ENCODE assay signal across 25 cellular contexts in the genomic region with DNA sequence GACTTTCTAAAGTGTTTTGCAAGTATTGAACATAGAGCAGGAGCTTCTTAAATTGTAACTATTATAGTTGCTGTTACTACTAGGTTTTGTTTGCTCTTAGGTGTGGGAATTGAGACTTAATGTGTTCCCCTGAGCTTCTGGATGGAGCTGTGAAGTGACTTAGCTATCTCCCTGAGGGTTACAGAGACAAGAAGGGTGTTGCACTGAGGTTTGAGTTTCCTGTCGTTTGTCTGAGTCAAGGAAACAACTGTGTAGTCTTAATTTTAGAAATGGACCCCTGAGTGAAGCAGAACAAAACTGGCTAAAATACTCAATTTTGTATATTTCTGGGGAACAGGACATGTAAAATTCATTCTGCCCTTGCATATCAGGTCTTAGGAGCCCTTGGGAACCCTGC. TPM values are rescaled to one million over a fixed set of nuclear protein-coding genes. Genes with fewer than 3 reads are reported as not detected.
DNase-seq lines count a peak whose midpoint lies in the region; ATAC-seq and TF ChIP-seq lines count a peak whose summit lies in the region.
"Had no signal": no experiment of that assay in that cellular context is flagged by ENCODE, and none has a peak within 500 bp of the region (broad histone marks: within the 10 kb centered on the region; RNA-seq: fewer than 3 reads in every experiment).

No MANE protein-coding gene starts in this region.

- H3K4me1 ChIP-seq in DOHH2 (ENCODE audit: control insufficient read depth, low read length) (peaks cover 57% of the 10 kb centered on the region), esophagus squamous epithelium (peaks cover 0 to 36% (median 0%) of the 10 kb centered on the region in 3 donors)
- H3K4me1 ChIP-seq: BE2C, gastrocnemius medialis had no signal

- no peaks in the 10 kb centered on the region for H3K9me2 ChIP-seq in DOHH2 (replicated peaks; ENCODE audit: control insufficient read depth, low read length)

- no peaks in the 10 kb centered on the region for H3K36me3 Mint-ChIP-seq in activated CD4-positive, alpha-beta memory T cell treated with anti-CD3 and anti-CD28 coated beads, Interleukin-2, amount 10 ng/mL, durations not matched to agents 7 days and 5 days (ENCODE audit: low read depth)
- H3K36me3 Mint-ChIP-seq in activated CD4-positive, alpha-beta memory T cell treated with anti-CD3 and anti-CD28 coated beads for 36 hours = no peaks in the 10 kb centered on the region
- H3K36me3 Mint-ChIP-seq in activated CD8-positive, alpha-beta T cell treated with anti-CD3 and anti-CD28 coated beads for 36 hours (ENCODE audit: low read depth) = no peaks in the 10 kb centered on the region
- H3K36me3 Mint-ChIP-seq in stimulated activated effector memory CD8-positive, alpha-beta T cell treated with anti-CD3 and anti-CD28 coated beads, Interleukin-12 subunit alpha, Interleukin-12 subunit beta, amount 100 ng/mL, for 72 hours = peaks cover 6% of the 10 kb centered on the region
- H3K36me3 Mint-ChIP-seq: WTC11 had no signal

- POLR2A ChIA-PET in activated CD4-positive, alpha-beta memory T cell treated with anti-CD3 and anti-CD28 coated beads, Interleukin-2, amount 10 ng/mL, durations not matched to agents 7 days and 5 days (lab: Charles Lee) = interaction anchor here (0.9 to 2.5 kb wide), 13 partner anchors 8 to 268 kb away, joined by 3 to 20 read pairs (median 4); a partner anchor contains a TSS
- POLR2A ChIA-PET in activated CD4-positive, alpha-beta memory T cell treated with anti-CD3 and anti-CD28 coated beads for 36 hours (lab: Charles Lee) = interaction anchor here (1.2 to 1.3 kb wide), 2 partner anchors 13 to 20 kb away, joined by 3 read pairs; a partner anchor contains a TSS
- POLR2A ChIA-PET in activated CD8-positive, alpha-beta T cell treated with anti-CD3 and anti-CD28 coated beads for 36 hours (lab: Charles Lee) = interaction anchor here (1.0 to 1.5 kb wide), 6 partner anchors 8 to 279 kb away, joined by 3 to 5 read pairs (median 4); a partner anchor contains a TSS

- H3K36me3 ChIP-seq in DOHH2 (ENCODE audit: control insufficient read depth, low read length) (no peaks in the 10 kb centered on the region), esophagus squamous epithelium (peaks cover 0 to 5% (median 0%) of the 10 kb centered on the region in 3 donors)
- H3K36me3 ChIP-seq: BE2C, breast epithelium, gastrocnemius medialis, ovary had no signal

- H3K9me3 Mint-ChIP-seq in activated CD4-positive, alpha-beta memory T cell treated with anti-CD3 and anti-CD28 coated beads, Interleukin-2, amount 10 ng/mL, durations not matched to agents 7 days and 5 days = no peaks in the 10 kb centered on the region
- no peaks in the 10 kb centered on the region for H3K9me3 Mint-ChIP-seq in activated CD4-positive, alpha-beta memory T cell treated with anti-CD3 and anti-CD28 coated beads for 36 hours
- H3K9me3 Mint-ChIP-seq in activated CD8-positive, alpha-beta T cell treated with anti-CD3 and anti-CD28 coated beads for 36 hours = no peaks in the 10 kb centered on the region
- no peaks in the 10 kb centered on the region for H3K9me3 Mint-ChIP-seq in stimulated activated effector memory CD8-positive, alpha-beta T cell treated with anti-CD3 and anti-CD28 coated beads, Interleukin-12 subunit alpha, Interleukin-12 subunit beta, amount 100 ng/mL, for 72 hours
- no peaks in the 10 kb centered on the region for H3K9me3 Mint-ChIP-seq in stimulated activated naive CD8-positive, alpha-beta T cell treated with anti-CD3 and anti-CD28 coated beads, Interleukin-15, amount 100 ng/mL, for 72 hours
- H3K9me3 Mint-ChIP-seq: nephron progenitor cell, WTC11 had no signal

- peak overlapping the region; percentile 73 for H3K4me2 ChIP-seq in DOHH2 (ENCODE audit: low read length)

- WGBS in esophagus squamous epithelium, 2 donors = 33% methylated on average over 1 of the region's 1 CpG

- ATAC-seq in activated CD8-positive, alpha-beta T cell treated with anti-CD3 and anti-CD28 coated beads for 36 hours = peak; percentile 47
- peak; percentile 56 for ATAC-seq in stimulated activated effector memory CD8-positive, alpha-beta T cell treated with anti-CD3 and anti-CD28 coated beads, Interleukin-12 subunit alpha, Interleukin-12 subunit beta, amount 100 ng/mL, for 72 hours
- no peak for ATAC-seq in stimulated activated naive CD8-positive, alpha-beta T cell treated with anti-CD3 and anti-CD28 coated beads, Interleukin-15, amount 100 ng/mL, for 72 hours
- ATAC-seq in GM21381 (IDR thresholded peaks at IDR 0.05; ENCODE audit: unreplicated experiment) = no peak
- ATAC-seq: gastrocnemius medialis, left ventricle myocardium superior, WTC11 had no signal

- H3K9me3 ChIP-seq in DOHH2 (ENCODE audit: control insufficient read depth, insufficient read depth, low read length) (no peaks in the 10 kb centered on the region), esophagus squamous epithelium (no peaks in the 10 kb centered on the region)
- H3K9me3 ChIP-seq: BE2C, breast epithelium, gastrocnemius medialis, ovary had no signal

- peak overlapping the region; percentile 72 for H3K27ac Mint-ChIP-seq in activated CD4-positive, alpha-beta memory T cell treated with anti-CD3 and anti-CD28 coated beads, Interleukin-2, amount 10 ng/mL, durations not matched to agents 7 days and 5 days
- H3K27ac Mint-ChIP-seq in activated CD4-positive, alpha-beta memory T cell treated with anti-CD3 and anti-CD28 coated beads for 36 hours = no peak overlapping the region
- no peak overlapping the region for H3K27ac Mint-ChIP-seq in activated CD8-positive, alpha-beta T cell treated with anti-CD3 and anti-CD28 coated beads for 36 hours
- H3K27ac Mint-ChIP-seq in stimulated activated effector memory CD8-positive, alpha-beta T cell treated with anti-CD3 and anti-CD28 coated beads, Interleukin-12 subunit alpha, Interleukin-12 subunit beta, amount 100 ng/mL, for 72 hours = peak overlapping the region; percentile 82
- peak overlapping the region in 1 of 2 donors; percentile 77 for H3K27ac Mint-ChIP-seq in stimulated activated naive CD8-positive, alpha-beta T cell treated with anti-CD3 and anti-CD28 coated beads, Interleukin-15, amount 100 ng/mL, for 72 hours
- H3K27ac Mint-ChIP-seq: nephron progenitor cell, WTC11 had no signal

- no peaks in the 10 kb centered on the region for H3K27me3 Mint-ChIP-seq in activated CD4-positive, alpha-beta memory T cell treated with anti-CD3 and anti-CD28 coated beads, Interleukin-2, amount 10 ng/mL, durations not matched to agents 7 days and 5 days
- no peaks in the 10 kb centered on the region for H3K27me3 Mint-ChIP-seq in activated CD4-positive, alpha-beta memory T cell treated with anti-CD3 and anti-CD28 coated beads for 36 hours
- no peaks in the 10 kb centered on the region for H3K27me3 Mint-ChIP-seq in activated CD8-positive, alpha-beta T cell treated with anti-CD3 and anti-CD28 coated beads for 36 hours
- H3K27me3 Mint-ChIP-seq in stimulated activated naive CD8-positive, alpha-beta T cell treated with anti-CD3 and anti-CD28 coated beads, Interleukin-15, amount 100 ng/mL, for 72 hours = no peaks in the 10 kb centered on the region

- CTCF ChIA-PET in activated CD4-positive, alpha-beta memory T cell treated with anti-CD3 and anti-CD28 coated beads, Interleukin-2, amount 10 ng/mL, durations not matched to agents 7 days and 5 days (lab: Charles Lee) = interaction anchor here (0.9 to 4.2 kb wide), 8 partner anchors 9 to 162 kb away, joined by 3 to 96 read pairs (median 4); a partner anchor contains a TSS
- CTCF ChIA-PET in activated CD4-positive, alpha-beta memory T cell treated with anti-CD3 and anti-CD28 coated beads for 36 hours (lab: Charles Lee) = interaction anchor here (0.8 to 9.6 kb wide), 9 partner anchors 14 to 250 kb away, joined by 3 to 173 read pairs (median 7); a partner anchor contains a TSS
- CTCF ChIA-PET in activated CD8-positive, alpha-beta T cell treated with anti-CD3 and anti-CD28 coated beads for 36 hours (lab: Charles Lee) = interaction anchor here (1.2 to 8.4 kb wide), 10 partner anchors 9 to 164 kb away, joined by 4 to 103 read pairs (median 9); no protein-coding TSS in a partner anchor

- TF ChIP-seq CTCF in DOHH2 (IDR thresholded peaks at IDR 0.05; ENCODE audit: low read depth, low read length, poor library complexity, severe bottlenecking) (no peak), esophagus squamous epithelium (IDR thresholded peaks at IDR 0.05) (no peak)
- TF ChIP-seq CTCF in activated CD8-positive, alpha-beta T cell treated with anti-CD3 and anti-CD28 coated beads for 36 hours (IDR thresholded peaks at IDR 0.05) = no peak

- H3K4me3 ChIP-seq in DOHH2 (ENCODE audit: low read length) = peak overlapping the region; percentile 46
- no peak overlapping the region for H3K4me3 ChIP-seq in esophagus squamous epithelium
- H3K4me3 ChIP-seq: breast epithelium, gastrocnemius medialis, ovary, PC-9 had no signal

- H3K4me1 Mint-ChIP-seq in activated CD4-positive, alpha-beta memory T cell treated with anti-CD3 and anti-CD28 coated beads, Interleukin-2, amount 10 ng/mL, durations not matched to agents 7 days and 5 days = peaks cover 24% of the 10 kb centered on the region
- peaks cover 18% of the 10 kb centered on the region for H3K4me1 Mint-ChIP-seq in activated CD4-positive, alpha-beta memory T cell treated with anti-CD3 and anti-CD28 coated beads for 36 hours (ENCODE audit: low read depth)
- H3K4me1 Mint-ChIP-seq in activated CD8-positive, alpha-beta T cell treated with anti-CD3 and anti-CD28 coated beads for 36 hours (ENCODE audit: low read depth) = peaks cover 18% of the 10 kb centered on the region
- peaks cover 24% of the 10 kb centered on the region for H3K4me1 Mint-ChIP-seq in stimulated activated effector memory CD8-positive, alpha-beta T cell treated with anti-CD3 and anti-CD28 coated beads, Interleukin-12 subunit alpha, Interleukin-12 subunit beta, amount 100 ng/mL, for 72 hours
- H3K4me1 Mint-ChIP-seq in stimulated activated naive CD8-positive, alpha-beta T cell treated with anti-CD3 and anti-CD28 coated beads, Interleukin-15, amount 100 ng/mL, for 72 hours = peaks cover 24% of the 10 kb centered on the region

- no peak for TF ChIP-seq POLR2A in esophagus squamous epithelium (IDR thresholded peaks at IDR 0.05)

- H3K79me2 ChIP-seq in DOHH2 (ENCODE audit: control insufficient read depth, low read length) = no peaks in the 10 kb centered on the region

- no peak for DNase-seq in activated CD4-positive, alpha-beta memory T cell treated with anti-CD3 and anti-CD28 coated beads, Interleukin-2, amount 10 ng/mL, durations not matched to agents 7 days and 5 days
- DNase-seq in activated CD4-positive, alpha-beta memory T cell treated with anti-CD3 and anti-CD28 coated beads for 36 hours = no peak
- DNase-seq in activated CD8-positive, alpha-beta T cell treated with anti-CD3 and anti-CD28 coated beads for 36 hours = no peak
- no peak for DNase-seq in stimulated activated effector memory CD8-positive, alpha-beta T cell treated with anti-CD3 and anti-CD28 coated beads, Interleukin-12 subunit alpha, Interleukin-12 subunit beta, amount 100 ng/mL, for 72 hours (ENCODE audit: low spot score in 2 of 2)
- no peak for DNase-seq in stimulated activated naive CD8-positive, alpha-beta T cell treated with anti-CD3 and anti-CD28 coated beads, Interleukin-15, amount 100 ng/mL, for 72 hours
- no peak for DNase-seq in esophagus squamous epithelium (lab: John Stamatoyannopoulos, UW)
- DNase-seq: BE2C; gastrocnemius medialis; IMR-90; left ventricle myocardium superior; midbrain; NCI-H2029 treated with DMSO at 0.1 percent for 48 hours; nephron progenitor cell; ovary; PC-9; retina; Right ventricle myocardium superior; small intestine; stimulated activated CD4-positive, alpha-beta T cell treated with anti-CD3 and anti-CD28 coated beads, Interleukin-1b, Interleukin-23, amount 100 ng/mL, for 48 hours; substantia nigra; T1000 had no signal

- no peak overlapping the region for H3K4me3 Mint-ChIP-seq in activated CD4-positive, alpha-beta memory T cell treated with anti-CD3 and anti-CD28 coated beads, Interleukin-2, amount 10 ng/mL, durations not matched to agents 7 days and 5 days
- H3K4me3 Mint-ChIP-seq in activated CD4-positive, alpha-beta memory T cell treated with anti-CD3 and anti-CD28 coated beads for 36 hours = no peak overlapping the region
- H3K4me3 Mint-ChIP-seq in activated CD8-positive, alpha-beta T cell treated with anti-CD3 and anti-CD28 coated beads for 36 hours = no peak overlapping the region
- no peak overlapping the region for H3K4me3 Mint-ChIP-seq in stimulated activated effector memory CD8-positive, alpha-beta T cell treated with anti-CD3 and anti-CD28 coated beads, Interleukin-12 subunit alpha, Interleukin-12 subunit beta, amount 100 ng/mL, for 72 hours
- H3K4me3 Mint-ChIP-seq in stimulated activated naive CD8-positive, alpha-beta T cell treated with anti-CD3 and anti-CD28 coated beads, Interleukin-15, amount 100 ng/mL, for 72 hours = no peak overlapping the region
- H3K4me3 Mint-ChIP-seq: nephron progenitor cell, WTC11 had no signal

- H4K20me1 ChIP-seq in DOHH2 (ENCODE audit: control insufficient read depth, insufficient read depth, low read depth, low read length) = no peaks in the 10 kb centered on the region

- H3F3A ChIP-seq in DOHH2 (ENCODE audit: control insufficient read depth, insufficient read depth) = no peaks in the 10 kb centered on the region; the same call in 1 of the 2 replicates

- H3K27ac ChIP-seq in DOHH2 (ENCODE audit: low read depth, low read length) (peak overlapping the region; percentile 56), esophagus squamous epithelium (no peak overlapping the region)
- H3K27ac ChIP-seq: breast epithelium, gastrocnemius medialis, ovary had no signal

- H3K27me3 ChIP-seq in DOHH2 (ENCODE audit: control insufficient read depth, low read length) = no peaks in the 10 kb centered on the region
- no peaks in the 10 kb centered on the region for H3K27me3 ChIP-seq in esophagus squamous epithelium
- H3K27me3 ChIP-seq: BE2C, breast epithelium, gastrocnemius medialis, ovary had no signal

- intact Hi-C loops in activated CD4-positive, alpha-beta memory T cell treated with anti-CD3 and anti-CD28 coated beads for 36 hours (cut with micrococcal nuclease) = loop anchor here (2.0 kb wide), 1 partner anchor 65 kb away; a partner anchor contains a TSS
- intact Hi-C loops in activated CD8-positive, alpha-beta T cell treated with anti-CD3 and anti-CD28 coated beads for 36 hours (cut with micrococcal nuclease) = loop anchor here (5.0 kb wide), 1 partner anchor 159 kb away; no protein-coding TSS in a partner anchor
- intact Hi-C loops in esophagus squamous epithelium (cut with DNase I) = loop anchor here (5.0 kb wide), 1 partner anchor 164 kb away; no protein-coding TSS in a partner anchor

RNA-seq across cellular contexts. Expression of a gene that starts 20.4 kb away (rescaled TPM):
- 10 to 100 TPM; 11.2 to 12.1 TPM for total RNA-seq in activated CD4-positive, alpha-beta memory T cell treated with anti-CD3 and anti-CD28 coated beads, Interleukin-2, amount 10 ng/mL, durations not matched to agents 7 days and 5 days
- total RNA-seq in activated CD4-positive, alpha-beta memory T cell treated with anti-CD3 and anti-CD28 coated beads for 36 hours = 1 to 10 TPM; 1.7 to 1.8 TPM
- total RNA-seq in activated CD8-positive, alpha-beta T cell treated with anti-CD3 and anti-CD28 coated beads for 36 hours = under 1 TPM; 0.69 to 0.79 TPM
- total RNA-seq in esophagus squamous epithelium = 1 to 10 TPM; 1.6 to 2.9 (median 2.5) TPM

RNA-seq across cellular contexts. Expression of a gene that starts 20.5 kb away (rescaled TPM):
- 10 to 100 TPM; 52.0 to 53.1 TPM for total RNA-seq in activated CD4-positive, alpha-beta memory T cell treated with anti-CD3 and anti-CD28 coated beads, Interleukin-2, amount 10 ng/mL, durations not matched to agents 7 days and 5 days
- 10 to 100 TPM; 32.7 to 34.1 TPM for total RNA-seq in activated CD4-positive, alpha-beta memory T cell treated with anti-CD3 and anti-CD28 coated beads for 36 hours
- 10 to 100 TPM; 16.2 to 18.3 TPM for total RNA-seq in activated CD8-positive, alpha-beta T cell treated with anti-CD3 and anti-CD28 coated beads for 36 hours
- total RNA-seq in esophagus squamous epithelium = 100 to 1,000 TPM in 1 of 4 donors, 10 to 100 TPM in 3; 26.4 to 102 (median 43.8) TPM

RNA-seq across cellular contexts. Expression of a gene that starts 25.5 kb away (rescaled TPM):
- 10 to 100 TPM; 32.5 to 33.2 TPM for total RNA-seq in activated CD4-positive, alpha-beta memory T cell treated with anti-CD3 and anti-CD28 coated beads, Interleukin-2, amount 10 ng/mL, durations not matched to agents 7 days and 5 days
- total RNA-seq in activated CD4-positive, alpha-beta memory T cell treated with anti-CD3 and anti-CD28 coated beads for 36 hours = 10 to 100 TPM; 63.0 to 66.2 TPM
- total RNA-seq in activated CD8-positive, alpha-beta T cell treated with anti-CD3 and anti-CD28 coated beads for 36 hours = 10 to 100 TPM; 88.0 to 88.3 TPM
- 10 to 100 TPM; 11.9 to 35.6 (median 19.7) TPM for total RNA-seq in esophagus squamous epithelium

Comparison
In these comparisons a context has a peak if more than half of its experiments do, and no peak if none do; other contexts are left out.
1. H3K27ac Mint-ChIP-seq: peak in activated CD4-positive, alpha-beta memory T cell treated with anti-CD3 and anti-CD28 coated beads, Interleukin-2, amount 10 ng/mL, durations not matched to agents 7 days and 5 days (single experiment) and stimulated activated effector memory CD8-positive, alpha-beta T cell treated with anti-CD3 and anti-CD28 coated beads, Interleukin-12 subunit alpha, Interleukin-12 subunit beta, amount 100 ng/mL, for 72 hours (single experiment); none in activated CD4-positive, alpha-beta memory T cell treated with anti-CD3 and anti-CD28 coated beads for 36 hours (single experiment) and activated CD8-positive, alpha-beta T cell treated with anti-CD3 and anti-CD28 coated beads for 36 hours (single experiment).
2. ATAC-seq: peak in activated CD8-positive, alpha-beta T cell treated with anti-CD3 and anti-CD28 coated beads for 36 hours (single experiment) and stimulated activated effector memory CD8-positive, alpha-beta T cell treated with anti-CD3 and anti-CD28 coated beads, Interleukin-12 subunit alpha, Interleukin-12 subunit beta, amount 100 ng/mL, for 72 hours (single experiment); none in stimulated activated naive CD8-positive, alpha-beta T cell treated with anti-CD3 and anti-CD28 coated beads, Interleukin-15, amount 100 ng/mL, for 72 hours (single experiment) and GM21381 (single experiment).